8 cellular contexts compared by ENCODE assay signal in genomic region chr17:59565959-59566324, GRCh38. TPM values are rescaled to one million over a fixed set of nuclear protein-coding genes. Genes with fewer than 3 reads are reported as not detected.
DNase-seq lines count a peak whose midpoint lies in the region; ATAC-seq and FAIRE-seq lines count a peak whose summit lies in the region.

No MANE protein-coding gene starts in this region.

- H3K4me1 ChIP-seq in SJCRH30 (no peaks in the 10 kb centered on the region), neuronal stem cell (ENCODE audit: control insufficient read depth in 2 of 2, insufficient read depth in 1 of 2, low read depth in 1 of 2, low read length in 2 of 2) (peaks cover 4 to 6% of the 10 kb centered on the region in 2 donors)

- H3K36me3 Mint-ChIP-seq in activated naive CD4-positive, alpha-beta T cell treated with anti-CD3 and anti-CD28 coated beads for 36 hours (ENCODE audit: low read depth), result peaks cover 10% of the 10 kb centered on the region

- DNase-seq in CD1c-positive myeloid dendritic cell (ENCODE audit: extremely low spot score), result peak; percentile 73
- DNase-seq in SJCRH30, result peak; percentile 69 to 81
- DNase-seq in activated naive CD4-positive, alpha-beta T cell treated with anti-CD3 and anti-CD28 coated beads for 36 hours, result peak; percentile 72
- DNase-seq in frontal cortex (ENCODE audit: low spot score in 2 of 2), result peak; percentile 51 to 74
- peak; percentile 45 for DNase-seq in neuronal stem cell (ENCODE audit: low spot score)

- H3K27me3 Mint-ChIP-seq in activated naive CD4-positive, alpha-beta T cell treated with anti-CD3 and anti-CD28 coated beads for 36 hours (ENCODE audit: low read depth), result no peaks in the 10 kb centered on the region

- no peak overlapping the region for H4K91ac ChIP-seq in neuronal stem cell (ENCODE audit: low read depth, low read length, poor library complexity)

- FAIRE-seq in frontal cortex (lab: Jason Lieb, UNC), result no peak

- H4K8ac ChIP-seq in neuronal stem cell (ENCODE audit: low read depth, low read length), result no peak overlapping the region

- no peak overlapping the region for H3K14ac ChIP-seq in neuronal stem cell (ENCODE audit: low read length)

- intact Hi-C loops in activated naive CD4-positive, alpha-beta T cell treated with anti-CD3 and anti-CD28 coated beads for 36 hours (cut with micrococcal nuclease), result loop anchor here (1.0 to 5.0 kb wide), 6 partner anchors 53 to 1049 kb away; partner anchors contain the start of genes CLTC, PRR11, PTRH2 and SKA2

- H2BK12ac ChIP-seq in neuronal stem cell (ENCODE audit: low read length), result no peak overlapping the region

- no peak overlapping the region for H3K4ac ChIP-seq in neuronal stem cell (ENCODE audit: low read length)

- H3K27ac Mint-ChIP-seq in activated naive CD4-positive, alpha-beta T cell treated with anti-CD3 and anti-CD28 coated beads for 36 hours, result peak overlapping the region; percentile 98

- peaks cover 3% of the 10 kb centered on the region for H3K79me1 ChIP-seq in neuronal stem cell (ENCODE audit: low read depth, low read length)

- CTCF ChIA-PET in activated naive CD4-positive, alpha-beta T cell treated with anti-CD3 and anti-CD28 coated beads for 36 hours (lab: Charles Lee), result interaction anchor here (1.0 kb wide), 1 partner anchor 41 kb away, joined by 4 read pairs; no protein-coding TSS in a partner anchor

- H3K9me3 ChIP-seq in KOPT-K1 (ENCODE audit: insufficient read depth, low read length, poor library complexity, severe bottlenecking), result no peaks in the 10 kb centered on the region
- no peaks in the 10 kb centered on the region for H3K9me3 ChIP-seq in SJCRH30 (replicated peaks)
- peaks cover 6 to 8% of the 10 kb centered on the region in 2 donors for H3K9me3 ChIP-seq in neuronal stem cell (replicated peaks in 1 of 2; ENCODE audit: control insufficient read depth in 2 of 2, insufficient read depth in 1 of 2, low read depth in 1 of 2, low read length in 2 of 2)

- H3K27ac ChIP-seq in KOPT-K1 (ENCODE audit: low read depth, low read length, poor library complexity, severe bottlenecking) (peak overlapping the region; percentile 54), SJCRH30 (peak overlapping the region; percentile 48), neuronal stem cell (replicated peaks; ENCODE audit: low read length) (no peak overlapping the region), temporal lobe (ENCODE audit: low read depth, low read length) (peak overlapping the region; percentile 79)

- no CpG with 5 or more reads among the region's 9 CpGs for WGBS in neuronal stem cell (ENCODE audit: extremely low coverage in 2 of 2, insufficient read length in 2 of 2, insufficient replicate concordance in 1 of 2), 2 donors

- H3K4me2 ChIP-seq in neuronal stem cell (ENCODE audit: insufficient read depth, low read length, poor library complexity, severe bottlenecking), result peak overlapping the region; percentile 56

- no peak overlapping the region for H2BK120ac ChIP-seq in neuronal stem cell (ENCODE audit: low read depth, low read length)

- no peak overlapping the region for H3K23ac ChIP-seq in neuronal stem cell (ENCODE audit: low read depth, low read length, poor library complexity)

- peak overlapping the region; percentile 92 for H3K9ac ChIP-seq in neuronal stem cell (ENCODE audit: low read depth, low read length, poor library complexity)

- H2AK5ac ChIP-seq in neuronal stem cell (ENCODE audit: low read depth, low read length), result no peak overlapping the region

- H3K9me3 Mint-ChIP-seq in activated naive CD4-positive, alpha-beta T cell treated with anti-CD3 and anti-CD28 coated beads for 36 hours, result peaks cover 6% of the 10 kb centered on the region

- H3K27me3 ChIP-seq in SJCRH30, result no peaks in the 10 kb centered on the region
- no peaks in the 10 kb centered on the region for H3K27me3 ChIP-seq in neuronal stem cell (ENCODE audit: control insufficient read depth in 3 of 3, insufficient read depth in 3 of 3, low read depth in 1 of 3, low read length in 3 of 3)

- H3K36me3 ChIP-seq in KOPT-K1 (ENCODE audit: insufficient read depth, low read length), result peaks cover 7% of the 10 kb centered on the region
- H3K36me3 ChIP-seq in SJCRH30, result no peaks in the 10 kb centered on the region
- peaks cover 4 to 28% of the 10 kb centered on the region in 2 donors for H3K36me3 ChIP-seq in neuronal stem cell (replicated peaks in 1 of 2; ENCODE audit: control insufficient read depth in 2 of 2, insufficient read depth in 2 of 2, low read length in 2 of 2)

- H2BK15ac ChIP-seq in neuronal stem cell (ENCODE audit: low read length), result no peak overlapping the region

- peak; percentile 46 for ATAC-seq in GM21390 (IDR thresholded peaks at IDR 0.05; ENCODE audit: unreplicated experiment)

- H3K4me1 Mint-ChIP-seq in activated naive CD4-positive, alpha-beta T cell treated with anti-CD3 and anti-CD28 coated beads for 36 hours (ENCODE audit: low read depth), result peaks cover 25% of the 10 kb centered on the region

- H2BK5ac ChIP-seq in neuronal stem cell (ENCODE audit: low read length), result no peak overlapping the region

- peak overlapping the region; percentile 100 for H3K4me3 Mint-ChIP-seq in activated naive CD4-positive, alpha-beta T cell treated with anti-CD3 and anti-CD28 coated beads for 36 hours

- peak overlapping the region; percentile 95 for H3K4me3 ChIP-seq in SJCRH30
- peak overlapping the region; percentile 81 to 92 for H3K4me3 ChIP-seq in neuronal stem cell (ENCODE audit: low read length in 2 of 2)

- H3K18ac ChIP-seq in neuronal stem cell (ENCODE audit: low read length), result peak overlapping the region; percentile 84

- H2AFZ ChIP-seq in neuronal stem cell (ENCODE audit: low read length), result peak overlapping the region; percentile 95

RNA-seq across cellular contexts. Expression of gene DHX40, which starts 0.5 kb away (rescaled TPM):
- 45.6 and 47.2 TPM in 2 replicates for total RNA-seq in SJCRH30 (2014; rRNA removed; shearing (Covaris generic))
- total RNA-seq in activated naive CD4-positive, alpha-beta T cell treated with anti-CD3 and anti-CD28 coated beads for 36 hours, result 10 to 100 TPM; 14.2 to 15.3 TPM
- total RNA-seq in frontal cortex, result 75.0 TPM
- 31.2 TPM for polyA plus RNA-seq in neuronal stem cell (2013, experiment 1 of 2)
- 32.2 TPM for polyA plus RNA-seq in neuronal stem cell (2013, experiment 2 of 2)
- 74.3 TPM for total RNA-seq in temporal lobe

RNA-seq across cellular contexts. Expression of gene CLTC, which starts 53.8 kb away (rescaled TPM):
- total RNA-seq in SJCRH30 (2014; rRNA removed; shearing (Covaris generic)), result 209 and 219 TPM in 2 replicates
- 100 to 1,000 TPM; 127 to 134 TPM for total RNA-seq in activated naive CD4-positive, alpha-beta T cell treated with anti-CD3 and anti-CD28 coated beads for 36 hours
- 308 TPM for total RNA-seq in frontal cortex
- polyA plus RNA-seq in neuronal stem cell (2013, experiment 1 of 2), result 61.2 TPM
- 63.5 TPM for polyA plus RNA-seq in neuronal stem cell (2013, experiment 2 of 2)
- 319 TPM for total RNA-seq in temporal lobe
